ENCODE assay signal across 10 cellular contexts in the genomic region with DNA sequence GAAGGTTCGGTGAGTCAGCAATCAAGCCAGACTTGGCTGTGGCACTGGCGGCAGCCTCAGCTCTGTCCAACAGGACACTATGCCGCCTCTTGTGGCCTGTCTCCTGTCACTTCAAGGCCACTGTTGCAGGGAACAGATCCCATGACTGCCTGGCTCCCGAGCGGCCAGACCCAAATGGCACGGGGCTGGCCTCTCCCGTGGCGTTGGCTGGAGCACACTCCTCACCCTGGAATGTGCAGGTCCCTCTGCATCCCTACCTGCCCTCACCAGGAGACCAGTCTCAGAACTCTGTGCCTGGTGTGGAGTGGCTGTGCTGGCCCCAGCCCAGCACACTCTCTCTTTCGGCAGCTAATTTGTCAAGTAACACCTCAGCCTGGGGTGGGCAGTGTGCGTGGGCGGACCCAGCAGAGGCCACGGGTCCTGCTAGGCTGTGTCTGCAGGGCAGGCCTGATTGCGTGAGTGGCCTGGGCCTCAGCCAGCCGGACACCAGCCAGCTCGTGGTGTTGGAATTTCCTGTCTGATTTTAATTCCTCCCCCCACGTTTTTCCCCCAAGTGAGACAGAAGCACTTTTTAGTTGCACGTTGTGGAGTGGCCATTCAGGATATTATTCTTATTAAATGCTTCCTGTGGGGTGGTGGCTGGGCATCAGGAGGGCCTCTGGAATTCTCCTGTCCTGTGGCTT.
A peak's percentile ranks its signal among the peaks of the same experiment; 100 is the strongest.
DNase-seq lines count a peak whose midpoint lies in the region; ATAC-seq and TF ChIP-seq lines count a peak whose summit lies in the region.
"Had no signal": no experiment of that assay in that cellular context is flagged by ENCODE, and none has a peak within 500 bp of the region (broad histone marks: within the 10 kb centered on the region; RNA-seq: fewer than 3 reads in every experiment).

No MANE protein-coding gene starts in this region.

- no peaks in the 10 kb centered on the region for H3K36me3 ChIP-seq in ascending aorta

- peak in 2 of 3 experiments; percentile 22 to 45 for TF ChIP-seq CTCF in ascending aorta (IDR thresholded peaks at IDR 0.05)

- H3K4me1 ChIP-seq in ascending aorta: peaks cover 30 to 51% of the 10 kb centered on the region in 2 donors

- intact Hi-C loops in ascending aorta (cut with DNase I): loop anchor here (1.0 to 5.0 kb wide), 4 partner anchors 22 to 373 kb away; no protein-coding TSS in a partner anchor
- intact Hi-C loops in left cardiac atrium (cut with DNase I): no loop called here

- ATAC-seq in left cardiac atrium (peak; percentile 73 to 87), HG03139 (IDR thresholded peaks at IDR 0.05; ENCODE audit: unreplicated experiment) (no peak), HG03469 (IDR thresholded peaks at IDR 0.05; ENCODE audit: unreplicated experiment) (no peak)
- ATAC-seq: GM12878 had no signal

- H3K9me3 ChIP-seq in ascending aorta: no peaks in the 10 kb centered on the region

- H3K27me3 ChIP-seq in ascending aorta: no peaks in the 10 kb centered on the region

- peak overlapping the region; percentile 84 to 90 for H3K27ac ChIP-seq in ascending aorta

- H3K4me3 ChIP-seq in ascending aorta (peak overlapping the region in 1 of 2 donors; percentile 22), skeletal muscle cell (ENCODE audit: low read depth, low read length) (no peak overlapping the region)
- H3K4me3 ChIP-seq: GM12878 had no signal

- DNase-seq in H4 (ENCODE audit: low spot score): peak; percentile 72
- peak; percentile 77 to 95 for DNase-seq in ascending aorta (ENCODE audit: low spot score in 2 of 2)
- DNase-seq in left cardiac atrium: peak; percentile 92
- peak; percentile 70 for DNase-seq in skeletal muscle cell (ENCODE audit: low read depth)
- DNase-seq in ecto neural progenitor cell (ENCODE audit: low spot score): no peak
- no peak for DNase-seq in GF-D8 (lab: John Stamatoyannopoulos, UW)
- DNase-seq: stimulated activated CD4-positive, alpha-beta T cell treated with anti-CD3 and anti-CD28 coated beads, Interleukin-4, amount 100 ng/mL, for 24 hours had no signal

Comparison
In these comparisons a context has a peak if more than half of its experiments do, and no peak if none do; other contexts are left out.
1. DNase-seq: peak in H4 (single experiment), ascending aorta (2 of 2), left cardiac atrium (single experiment) and skeletal muscle cell (single experiment); none in ecto neural progenitor cell (single experiment) and GF-D8 (single experiment).
2. ATAC-seq: peak in left cardiac atrium (2 of 2); none in HG03139 (single experiment) and HG03469 (single experiment).